28 cellular contexts compared by ENCODE assay signal in genomic region chr12:33671676-33672075, GRCh38.
"Had no signal": no experiment of that assay in that cellular context is flagged by ENCODE, and none has a peak within 500 bp of the region (broad histone marks: within the 10 kb centered on the region; RNA-seq: fewer than 3 reads in every experiment).

No MANE protein-coding gene starts in this region.

- H2AFZ ChIP-seq: neural progenitor cell had no signal

- FAIRE-seq: astrocyte, endothelial cell of umbilical vein, keratinocyte had no signal

- H3K27ac ChIP-seq: brain microvascular endothelial cell, coronary artery, foreskin keratinocyte, heart left ventricle, neural progenitor cell, right atrium auricular region, uterus had no signal

- H3K27me3 ChIP-seq: brain microvascular endothelial cell, foreskin keratinocyte, heart left ventricle, neural progenitor cell, right atrium auricular region, uterus had no signal

- DNase-seq: activated CD4-positive, alpha-beta T cell treated with anti-CD3 and anti-CD28 coated beads for 4 hours; activated CD4-positive, alpha-beta T cell treated with anti-CD3 and anti-CD28 coated beads, Interleukin-2, amount 50 U/mL, for 4 hours; activated effector memory CD4-positive, alpha-beta T cell treated with Interleukin-2 at 50 U/mL for 16 hours; activated naive CD4-positive, alpha-beta T cell treated with Interleukin-2 at 50 U/mL for 16 hours; activated naive CD8-positive, alpha-beta T cell treated with anti-CD3 and anti-CD28 coated beads for 36 hours; activated T-cell treated with anti-CD3 and anti-CD28 coated beads for 4 hours; activated T-cell treated with anti-CD3 and anti-CD28 coated beads, Interleukin-2, amount 50 U/mL, for 72 hours; brain microvascular endothelial cell; effector memory CD8-positive, alpha-beta T cell; foreskin keratinocyte; heart left ventricle; hypothalamus; left cardiac atrium; naive B cell; stimulated activated CD4-positive, alpha-beta T cell treated with anti-CD3 and anti-CD28 coated beads, Interleukin-1b, Interleukin-23, amount 100 ng/mL, for 48 hours; stimulated activated CD4-positive, alpha-beta T cell treated with anti-CD3 and anti-CD28 coated beads, Interleukin-4, amount 100 ng/mL, for 4 hours; stimulated activated CD8-positive, alpha-beta memory T cell treated with anti-CD3 and anti-CD28 coated beads, Interleukin-4, amount 100 ng/mL, for 48 hours; stimulated activated naive CD8-positive, alpha-beta T cell treated with anti-CD3 and anti-CD28 coated beads, Interleukin-15, amount 100 ng/mL, for 72 hours; substantia nigra; uterus had no signal

- H3K9me3 ChIP-seq: heart left ventricle, right atrium auricular region, uterus had no signal

- H3K36me3 ChIP-seq: brain microvascular endothelial cell, heart left ventricle, neural progenitor cell, right atrium auricular region, uterus had no signal

- ATAC-seq: activated T-cell treated with anti-CD3 and anti-CD28 coated beads, Interleukin-2, amount 50 U/mL, for 72 hours; effector memory CD8-positive, alpha-beta T cell; foreskin keratinocyte; heart left ventricle; left cardiac atrium; stimulated activated memory B cell treated with anti-CD40 and anti-IgM and Interleukin-4, amounts not matched to agents 10 μg/mL and 1 μg/mL and 100 μg/mL, for 72 hours; stimulated activated naive CD8-positive, alpha-beta T cell treated with anti-CD3 and anti-CD28 coated beads, Interleukin-15, amount 100 ng/mL, for 72 hours had no signal

- H3K4me1 ChIP-seq: foreskin keratinocyte, heart left ventricle, right atrium auricular region, uterus had no signal

- H3K9ac ChIP-seq: neural progenitor cell had no signal

- H3K4me3 ChIP-seq: coronary artery, heart left ventricle, neural progenitor cell, right atrium auricular region, smooth muscle cell, uterus had no signal

- H3K4me2 ChIP-seq: neural progenitor cell, smooth muscle cell had no signal
